ENCODE assay signal across 10 cellular contexts in the genomic region with DNA sequence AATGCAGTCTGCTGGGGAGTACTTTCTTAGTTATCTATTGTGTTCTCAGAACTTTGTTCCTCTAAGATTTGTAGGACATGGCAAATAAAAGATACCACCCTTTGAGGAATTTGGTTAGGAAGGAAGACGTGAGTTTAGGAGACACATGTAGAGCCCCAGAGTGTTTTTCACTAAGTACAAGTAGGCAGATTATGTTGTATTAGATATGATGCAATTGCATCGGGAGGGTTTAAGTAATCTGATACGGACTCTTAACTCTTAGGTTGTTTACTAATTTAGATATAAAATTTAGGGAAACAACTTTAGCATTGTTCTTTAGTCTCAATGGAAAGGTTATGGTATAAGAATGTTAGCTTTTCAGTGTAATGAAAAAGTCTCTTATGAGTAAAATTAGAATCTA.
"Had no signal": no experiment of that assay in that cellular context is flagged by ENCODE, and none has a peak within 500 bp of the region (broad histone marks: within the 10 kb centered on the region; RNA-seq: fewer than 3 reads in every experiment).

No MANE protein-coding gene starts in this region.

- H3K9me3 Mint-ChIP-seq: activated naive CD8-positive, alpha-beta T cell treated with anti-CD3 and anti-CD28 coated beads for 36 hours; activated T-helper 1 cell treated with anti-CD3 and anti-CD28 coated beads, Interleukin-12 subunit alpha, Interleukin-12 subunit beta, Interleukin-2, Interleukin-4 antibody, amounts not matched to agents 30 ng/mL and 10 ng/mL and 1 ng/mL, durations not matched to agents 14 hours and 24 hours and 36 hours; endodermal cell; nephron; stimulated activated effector memory CD8-positive, alpha-beta T cell treated with anti-CD3 and anti-CD28 coated beads, Interleukin-12 subunit alpha, Interleukin-12 subunit beta, amount 100 ng/mL, for 72 hours had no signal

- H3K4me3 Mint-ChIP-seq: activated naive CD8-positive, alpha-beta T cell treated with anti-CD3 and anti-CD28 coated beads for 36 hours; activated T-helper 1 cell treated with anti-CD3 and anti-CD28 coated beads, Interleukin-12 subunit alpha, Interleukin-12 subunit beta, Interleukin-2, Interleukin-4 antibody, amounts not matched to agents 30 ng/mL and 10 ng/mL and 1 ng/mL, durations not matched to agents 14 hours and 24 hours and 36 hours; endodermal cell; nephron; stimulated activated effector memory CD8-positive, alpha-beta T cell treated with anti-CD3 and anti-CD28 coated beads, Interleukin-12 subunit alpha, Interleukin-12 subunit beta, amount 100 ng/mL, for 72 hours had no signal

- DNase-seq: activated CD4-positive, alpha-beta T cell treated with anti-CD3 and anti-CD28 coated beads, Interleukin-2, amount 50 U/mL, for 1 hour; activated naive CD8-positive, alpha-beta T cell treated with anti-CD3 and anti-CD28 coated beads for 36 hours; endodermal cell; hippocampal formation; occipital lobe; SW 1271 had no signal

- H3K27ac Mint-ChIP-seq: activated naive CD8-positive, alpha-beta T cell treated with anti-CD3 and anti-CD28 coated beads for 36 hours; activated T-helper 1 cell treated with anti-CD3 and anti-CD28 coated beads, Interleukin-12 subunit alpha, Interleukin-12 subunit beta, Interleukin-2, Interleukin-4 antibody, amounts not matched to agents 30 ng/mL and 10 ng/mL and 1 ng/mL, durations not matched to agents 14 hours and 24 hours and 36 hours; endodermal cell; stimulated activated effector memory CD8-positive, alpha-beta T cell treated with anti-CD3 and anti-CD28 coated beads, Interleukin-12 subunit alpha, Interleukin-12 subunit beta, amount 100 ng/mL, for 72 hours had no signal

- H3K36me3 Mint-ChIP-seq: activated naive CD8-positive, alpha-beta T cell treated with anti-CD3 and anti-CD28 coated beads for 36 hours; stimulated activated effector memory CD8-positive, alpha-beta T cell treated with anti-CD3 and anti-CD28 coated beads, Interleukin-12 subunit alpha, Interleukin-12 subunit beta, amount 100 ng/mL, for 72 hours had no signal

- ATAC-seq: left lobe of liver; stimulated activated effector memory CD8-positive, alpha-beta T cell treated with anti-CD3 and anti-CD28 coated beads, Interleukin-12 subunit alpha, Interleukin-12 subunit beta, amount 100 ng/mL, for 72 hours had no signal
